In the genomic region with DNA sequence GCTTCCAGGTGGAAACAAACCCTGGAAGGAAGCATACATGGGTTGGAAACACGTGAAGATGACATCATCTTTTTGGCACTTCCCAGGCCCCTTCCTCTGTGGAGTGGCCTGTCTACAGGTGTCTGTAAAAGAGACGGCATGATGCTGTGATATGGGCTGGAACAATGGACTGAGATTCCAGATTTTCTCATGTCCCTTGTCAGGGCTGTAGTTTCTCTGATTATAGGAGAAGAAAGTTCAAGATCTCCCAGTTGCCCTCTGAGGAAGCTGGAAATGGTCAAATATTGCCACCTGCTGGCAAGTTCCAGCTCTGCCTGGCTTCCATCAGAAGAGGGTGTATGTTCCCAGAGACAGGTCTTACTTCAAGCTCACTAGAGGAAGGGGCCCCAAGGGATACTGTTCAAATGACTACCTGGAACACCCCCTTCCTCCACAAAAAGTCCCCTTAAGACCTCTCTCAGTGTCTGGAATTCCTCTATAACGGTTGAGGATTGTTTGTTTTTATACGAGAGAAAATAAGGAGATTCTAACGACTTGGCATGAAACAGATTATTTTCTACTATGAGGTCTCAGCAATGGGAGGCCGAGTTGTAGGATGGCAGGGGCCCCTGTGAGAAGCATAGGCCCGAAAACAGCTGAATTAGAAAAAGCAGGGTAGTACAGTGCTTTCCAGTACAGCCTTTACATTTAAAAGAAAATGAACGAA, we compare ENCODE assay signal across 8 cellular contexts. TPM values are rescaled to one million over a fixed set of nuclear protein-coding genes. Genes with fewer than 3 reads are reported as not detected.
DNase-seq lines count a peak whose midpoint lies in the region; ATAC-seq, FAIRE-seq and TF ChIP-seq lines count a peak whose summit lies in the region.

No MANE protein-coding gene starts in this region.

- no peaks in the 10 kb centered on the region for H3K27me3 Mint-ChIP-seq in CD4-positive, alpha-beta T cell
- no peaks in the 10 kb centered on the region for H3K27me3 Mint-ChIP-seq in stimulated activated memory B cell treated with anti-CD40 and anti-IgM and Interleukin-4, amounts not matched to agents 10 μg/mL and 1 μg/mL and 100 μg/mL, for 72 hours

- no peak for TF ChIP-seq POLR2A in endothelial cell of umbilical vein (IDR thresholded peaks at IDR 0.05; ENCODE audit: low read depth, low read length)

- H3K36me3 Mint-ChIP-seq in CD4-positive, alpha-beta T cell (ENCODE audit: low read depth): no peaks in the 10 kb centered on the region
- H3K36me3 Mint-ChIP-seq in stimulated activated memory B cell treated with anti-CD40 and anti-IgM and Interleukin-4, amounts not matched to agents 10 μg/mL and 1 μg/mL and 100 μg/mL, for 72 hours: no peaks in the 10 kb centered on the region

- peak; percentile 98 for FAIRE-seq in endothelial cell of umbilical vein (lab: Jason Lieb, UNC)

- DNase-seq in CD4-positive, alpha-beta T cell: peak; percentile 68 to 82 (median 76)
- DNase-seq in NCI-H82 treated with DMSO at 0.1 percent for 48 hours (lab: John Stamatoyannopoulos, UW; ENCODE audit: unreplicated experiment): peak; percentile 46
- peak; percentile 89 for DNase-seq in activated CD8-positive, alpha-beta memory T cell treated with anti-CD3 and anti-CD28 coated beads for 24 hours
- DNase-seq in endothelial cell of umbilical vein (ENCODE audit: low read depth, low spot score): peak; percentile 91
- peak; percentile 82 for DNase-seq in mucosa of gallbladder (ENCODE audit: low spot score)

- H3K4me2 ChIP-seq in endothelial cell of umbilical vein (ENCODE audit: insufficient read depth, low read length): no peak overlapping the region

- peak overlapping the region; percentile 3 for H3K27ac Mint-ChIP-seq in CD4-positive, alpha-beta T cell
- no peak overlapping the region for H3K27ac Mint-ChIP-seq in stimulated activated memory B cell treated with anti-CD40 and anti-IgM and Interleukin-4, amounts not matched to agents 10 μg/mL and 1 μg/mL and 100 μg/mL, for 72 hours

- no peak overlapping the region for H3K9ac ChIP-seq in endothelial cell of umbilical vein (replicated peaks; ENCODE audit: extremely low read depth, insufficient read depth, low read length)

- CTCF ChIA-PET in CD4-positive, alpha-beta T cell (lab: Charles Lee): interaction anchor here (0.7 to 11.2 kb wide), 25 partner anchors 10 to 113 kb away, joined by 3 to 151 read pairs (median 5); a partner anchor contains a TSS
- CTCF ChIA-PET in endothelial cell of umbilical vein (lab: Charles Lee): interaction anchor here (0.5 to 9.6 kb wide), 52 partner anchors 8 to 576 kb away, joined by 3 to 409 read pairs (median 4); a partner anchor contains a TSS

- no peaks in the 10 kb centered on the region for H3K9me3 Mint-ChIP-seq in CD4-positive, alpha-beta T cell
- no peaks in the 10 kb centered on the region for H3K9me3 Mint-ChIP-seq in stimulated activated memory B cell treated with anti-CD40 and anti-IgM and Interleukin-4, amounts not matched to agents 10 μg/mL and 1 μg/mL and 100 μg/mL, for 72 hours

- no peaks in the 10 kb centered on the region for H3K79me2 ChIP-seq in endothelial cell of umbilical vein (ENCODE audit: control insufficient read depth, insufficient read depth, low read length)

- H3K4me1 ChIP-seq in endothelial cell of umbilical vein (ENCODE audit: control insufficient read depth, extremely low read depth, insufficient read depth, low read length): peaks cover 8% of the 10 kb centered on the region

- H3K4me3 Mint-ChIP-seq in CD4-positive, alpha-beta T cell: peak overlapping the region; percentile 3
- H3K4me3 Mint-ChIP-seq in stimulated activated memory B cell treated with anti-CD40 and anti-IgM and Interleukin-4, amounts not matched to agents 10 μg/mL and 1 μg/mL and 100 μg/mL, for 72 hours: no peak overlapping the region

- no peaks in the 10 kb centered on the region for H3K9me1 ChIP-seq in endothelial cell of umbilical vein (replicated peaks; ENCODE audit: control insufficient read depth, extremely low read depth, insufficient read depth, low read length)

- intact Hi-C loops in CD4-positive, alpha-beta T cell (cut with DNase I, micrococcal nuclease): loop anchor here (1.0 to 5.0 kb wide), 5 partner anchors 15 to 114 kb away; no protein-coding TSS in a partner anchor
- intact Hi-C loops in endothelial cell of umbilical vein (cut with micrococcal nuclease): loop anchor here (1.0 to 10.0 kb wide), 7 partner anchors 9 to 464 kb away; a partner anchor contains a TSS

- H3K9me3 ChIP-seq in CD4-positive, alpha-beta T cell (ENCODE audit: control insufficient read depth, low read length): no peaks in the 10 kb centered on the region
- H3K9me3 ChIP-seq in endothelial cell of umbilical vein (replicated peaks; ENCODE audit: control insufficient read depth, insufficient read depth, low read length): no peaks in the 10 kb centered on the region

- no TSS peak for BruUV-seq in endothelial cell of umbilical vein (replicated peaks; lab: Mats Ljungman, UMichigan)

- POLR2A ChIA-PET in CD4-positive, alpha-beta T cell (lab: Charles Lee): interaction anchor here (0.6 to 4.2 kb wide), 17 partner anchors 8 to 88 kb away, joined by 3 to 97 read pairs (median 4); a partner anchor contains a TSS
- POLR2A ChIA-PET in endothelial cell of umbilical vein (lab: Charles Lee): interaction anchor here (1.9 kb wide), 1 partner anchor 39 kb away, joined by 11 read pairs; no protein-coding TSS in a partner anchor

- peaks cover 36% of the 10 kb centered on the region for H3K4me1 Mint-ChIP-seq in CD4-positive, alpha-beta T cell (ENCODE audit: low read depth)
- H3K4me1 Mint-ChIP-seq in stimulated activated memory B cell treated with anti-CD40 and anti-IgM and Interleukin-4, amounts not matched to agents 10 μg/mL and 1 μg/mL and 100 μg/mL, for 72 hours: peaks cover 31% of the 10 kb centered on the region

- H3K4me3 ChIP-seq in endothelial cell of umbilical vein (replicated peaks in 1 of 3; ENCODE audit: insufficient read depth in 1 of 3, low read depth in 1 of 3, low read length in 3 of 3): no peak overlapping the region

- peak; percentile 99 for ATAC-seq in CD4-positive, alpha-beta T cell (ENCODE audit: poor library complexity)
- ATAC-seq in GM19328 (IDR thresholded peaks at IDR 0.05; ENCODE audit: unreplicated experiment): peak; percentile 85
- ATAC-seq in HG03457 (IDR thresholded peaks at IDR 0.05; ENCODE audit: unreplicated experiment): peak; percentile 71
- ATAC-seq in stimulated activated memory B cell treated with anti-CD40 and anti-IgM and Interleukin-4, amounts not matched to agents 10 μg/mL and 1 μg/mL and 100 μg/mL, for 72 hours: peak; percentile 90

- no peaks in the 10 kb centered on the region for H4K20me1 ChIP-seq in endothelial cell of umbilical vein (replicated peaks; ENCODE audit: control insufficient read depth, extremely low read depth, insufficient read depth, low read length)

- H3K27me3 ChIP-seq in CD4-positive, alpha-beta T cell (ENCODE audit: control insufficient read depth, insufficient read depth, low read length): no peaks in the 10 kb centered on the region
- H3K27me3 ChIP-seq in endothelial cell of umbilical vein (ENCODE audit: control insufficient read depth in 2 of 2, insufficient read depth in 2 of 2, low read length in 2 of 2): peaks cover 0 to 1% of the 10 kb centered on the region in 2 experiments

- TF ChIP-seq CTCF in CD4-positive, alpha-beta T cell (IDR thresholded peaks at IDR 0.05): peak; percentile 93
- TF ChIP-seq CTCF in endothelial cell of umbilical vein (IDR thresholded peaks at IDR 0.05; ENCODE audit: extremely low read depth in 1 of 2, insufficient read depth in 1 of 2, low read depth in 1 of 2, low read length in 2 of 2): peak; percentile 79 to 90

- H2AFZ ChIP-seq in endothelial cell of umbilical vein (ENCODE audit: low read depth, low read length): peak overlapping the region; percentile 52

- no peak overlapping the region for H3K27ac ChIP-seq in CD4-positive, alpha-beta T cell (ENCODE audit: low read depth, low read length)
- H3K27ac ChIP-seq in endothelial cell of umbilical vein (ENCODE audit: insufficient read depth, low read depth, low read length): no peak overlapping the region

- H3K36me3 ChIP-seq in endothelial cell of umbilical vein (ENCODE audit: control insufficient read depth in 2 of 2, extremely low read depth in 1 of 2, insufficient read depth in 2 of 2, low read length in 2 of 2): no peaks in the 10 kb centered on the region

- dilution Hi-C loops in endothelial cell of umbilical vein (cut with MboI; ENCODE audit: extremely low pct_ligation_motif_present, low sequenced_read_pairs): no loop called here

TF ChIP-seq in endothelial cell of umbilical vein, 7 proteins besides CTCF, POLR2A, EP300 and RAD21:
- TF ChIP-seq JUN (IDR thresholded peaks at IDR 0.05; ENCODE audit: borderline replicate concordance, insufficient read depth, insufficient read length, low read depth) (peak; percentile 70), MYC (IDR thresholded peaks at IDR 0.05; ENCODE audit: low read depth, low read length) (no peak), POLR2AphosphoS5 (IDR thresholded peaks at IDR 0.05; ENCODE audit: insufficient read depth, low read depth, low read length) (no peak)
- TF ChIP-seq, protein P1, sequence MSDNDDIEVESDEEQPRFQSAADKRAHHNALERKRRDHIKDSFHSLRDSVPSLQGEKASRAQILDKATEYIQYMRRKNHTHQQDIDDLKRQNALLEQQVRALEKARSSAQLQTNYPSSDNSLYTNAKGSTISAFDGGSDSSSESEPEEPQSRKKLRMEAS (IDR thresholded peaks at IDR 0.05; ENCODE audit: insufficient read depth, insufficient read length): no peak

RNA-seq across cellular contexts. Expression of a gene that starts 7.3 kb away (rescaled TPM):
- total RNA-seq in CD4-positive, alpha-beta T cell: 100 to 1,000 TPM; 108 to 130 TPM
- total RNA-seq in endothelial cell of umbilical vein (240 and 266 TPM in 2 replicates), mucosa of gallbladder (153 TPM)
- 173 and 195 TPM in 2 replicates for polyA plus RNA-seq in endothelial cell of umbilical vein
- polyA plus RNA-seq in endothelial cell of umbilical vein (2011; cell fraction: cytosol; rRNA removed): 188 and 193 TPM in 2 replicates
- polyA plus RNA-seq in endothelial cell of umbilical vein (2011; cell fraction: nucleus; rRNA removed): 166 and 173 TPM in 2 replicates
- polyA plus RNA-seq in endothelial cell of umbilical vein (2012): 191 and 212 TPM in 2 replicates
- polyA minus RNA-seq in endothelial cell of umbilical vein: 285 and 304 TPM in 2 replicates
- 37.5 TPM for polyA minus RNA-seq in endothelial cell of umbilical vein (2011; cell fraction: cytosol; rRNA and poly(A)+ RNA removed)
- 130 and 133 TPM in 2 replicates for polyA minus RNA-seq in endothelial cell of umbilical vein (2011; cell fraction: nucleus; rRNA and poly(A)+ RNA removed)

RNA-seq across cellular contexts. Expression of a gene that starts 59.1 kb away (rescaled TPM):
- 10 to 100 TPM; 68.0 to 68.9 TPM for total RNA-seq in CD4-positive, alpha-beta T cell
- total RNA-seq in endothelial cell of umbilical vein (4.3 and 4.5 TPM in 2 replicates), mucosa of gallbladder (36.0 TPM)
- polyA plus RNA-seq in endothelial cell of umbilical vein: 4.0 and 4.1 TPM in 2 replicates
- polyA plus RNA-seq in endothelial cell of umbilical vein (2011; cell fraction: cytosol; rRNA removed): 5.0 and 5.3 TPM in 2 replicates
- polyA plus RNA-seq in endothelial cell of umbilical vein (2011; cell fraction: nucleus; rRNA removed): 1.9 and 2.0 TPM in 2 replicates
- 5.4 and 10.0 TPM in 2 replicates for polyA plus RNA-seq in endothelial cell of umbilical vein (2012)
- polyA minus RNA-seq in endothelial cell of umbilical vein: 5.6 and 7.5 TPM in 2 replicates
- polyA minus RNA-seq in endothelial cell of umbilical vein (2011; cell fraction: cytosol; rRNA and poly(A)+ RNA removed): not detected
- polyA minus RNA-seq in endothelial cell of umbilical vein (2011; cell fraction: nucleus; rRNA and poly(A)+ RNA removed): 1.2 and 1.5 TPM in 2 replicates
